Comparison of ENCODE assay signal across 8 cellular contexts in the genomic region with DNA sequence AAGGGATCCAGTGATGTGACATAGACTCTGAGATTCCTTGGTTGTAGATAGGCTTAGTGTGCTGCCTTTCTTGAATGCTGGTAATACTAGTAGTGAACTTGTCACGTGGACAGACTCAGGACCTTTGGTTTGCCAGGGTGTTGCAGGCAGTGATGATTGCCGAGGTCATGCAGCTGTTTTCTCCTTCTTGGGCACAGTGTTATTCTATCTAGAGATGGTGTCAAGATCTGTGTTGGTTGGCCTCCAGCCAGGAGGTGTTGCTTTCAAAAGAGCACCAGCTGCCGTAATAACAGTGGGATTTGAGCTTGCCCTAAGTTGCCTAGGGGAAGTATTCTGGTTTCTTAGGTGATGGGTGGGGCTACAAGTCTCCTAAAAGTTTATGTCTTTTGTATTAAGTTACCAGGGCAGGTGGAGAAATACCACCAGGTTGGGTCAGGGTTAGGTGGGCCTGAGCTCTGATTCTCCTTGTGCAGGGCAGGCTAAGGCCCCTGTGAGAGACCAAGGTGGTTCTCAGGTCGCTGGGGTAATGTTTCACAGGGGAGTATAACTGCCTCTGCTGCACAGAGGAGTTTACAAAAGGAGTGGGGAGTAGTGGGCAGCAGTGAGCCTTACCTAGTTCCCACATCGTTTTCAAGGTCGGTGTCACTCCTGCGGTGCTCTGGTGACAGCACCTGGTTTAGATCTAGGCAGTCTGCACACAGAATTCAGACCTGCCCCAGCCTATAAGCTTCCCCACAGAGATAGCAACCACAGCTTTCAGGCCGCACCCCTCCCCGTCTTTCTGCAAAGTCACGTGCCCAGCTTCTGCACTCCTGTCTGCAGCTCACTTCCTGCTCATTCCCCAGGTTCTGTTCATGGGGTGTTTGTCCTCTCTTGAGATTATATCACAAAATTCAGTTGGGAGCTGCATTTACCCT.
A peak's percentile ranks its signal among the peaks of the same experiment; 100 is the strongest.
DNase-seq lines count a peak whose midpoint lies in the region; ATAC-seq and TF ChIP-seq lines count a peak whose summit lies in the region.

No MANE protein-coding gene starts in this region.

- DNase-seq in Right ventricle myocardium superior (peak; percentile 39), cardiac septum (ENCODE audit: low spot score) (no peak), iPS-NIHi11 (ENCODE audit: low spot score) (peak; percentile 5), progenitor cell of endocrine pancreas (ENCODE audit: low spot score, unreplicated experiment) (no peak)
- peak; percentile 84 for DNase-seq in activated CD8-positive, alpha-beta T cell treated with anti-CD3 and anti-CD28 coated beads, Interleukin-2, amount 10 ng/mL, durations not matched to agents 7 days and 5 days
- DNase-seq in stimulated activated CD8-positive, alpha-beta memory T cell treated with anti-CD3 and anti-CD28 coated beads, Interleukin-4, amount 100 ng/mL, for 1 hour (ENCODE audit: low read depth in 2 of 2, low spot score in 1 of 2), result peak; percentile 31 to 52

- POLR2A ChIA-PET in activated CD8-positive, alpha-beta T cell treated with anti-CD3 and anti-CD28 coated beads, Interleukin-2, amount 10 ng/mL, durations not matched to agents 7 days and 5 days (lab: Charles Lee), result interaction anchor here (1.0 kb wide), 1 partner anchor 435 kb away, joined by 3 read pairs; no protein-coding TSS in a partner anchor

- H3K36me3 Mint-ChIP-seq in activated CD8-positive, alpha-beta T cell treated with anti-CD3 and anti-CD28 coated beads, Interleukin-2, amount 10 ng/mL, durations not matched to agents 7 days and 5 days (ENCODE audit: low read depth), result peaks cover 15% of the 10 kb centered on the region
- peaks cover 4% of the 10 kb centered on the region for H3K36me3 Mint-ChIP-seq in progenitor cell of endocrine pancreas (ENCODE audit: insufficient read depth)

- intact Hi-C loops in Right ventricle myocardium superior (cut with DNase I), result no loop called here
- intact Hi-C loops in cardiac septum (cut with DNase I), result no loop called here

- peak; percentile 52 for ATAC-seq in Right ventricle myocardium superior (ENCODE audit: poor library complexity)
- ATAC-seq in activated CD8-positive, alpha-beta T cell treated with anti-CD3 and anti-CD28 coated beads, Interleukin-2, amount 10 ng/mL, durations not matched to agents 7 days and 5 days, result peak; percentile 96
- ATAC-seq in HG02840 (IDR thresholded peaks at IDR 0.05; ENCODE audit: low FRiP score, unreplicated experiment), result no peak
- no peak for ATAC-seq in HG02588 (IDR thresholded peaks at IDR 0.05; ENCODE audit: unreplicated experiment)

- H3K27ac Mint-ChIP-seq in activated CD8-positive, alpha-beta T cell treated with anti-CD3 and anti-CD28 coated beads, Interleukin-2, amount 10 ng/mL, durations not matched to agents 7 days and 5 days, result peak overlapping the region; percentile 88
- no peak overlapping the region for H3K27ac Mint-ChIP-seq in progenitor cell of endocrine pancreas

- TF ChIP-seq CTCF in progenitor cell of endocrine pancreas (IDR thresholded peaks at IDR 0.05; ENCODE audit: unreplicated experiment), result no peak

- H3K27me3 Mint-ChIP-seq in activated CD8-positive, alpha-beta T cell treated with anti-CD3 and anti-CD28 coated beads, Interleukin-2, amount 10 ng/mL, durations not matched to agents 7 days and 5 days (ENCODE audit: low read depth), result no peaks in the 10 kb centered on the region
- no peaks in the 10 kb centered on the region for H3K27me3 Mint-ChIP-seq in progenitor cell of endocrine pancreas

- CTCF ChIA-PET in activated CD8-positive, alpha-beta T cell treated with anti-CD3 and anti-CD28 coated beads, Interleukin-2, amount 10 ng/mL, durations not matched to agents 7 days and 5 days (lab: Charles Lee), result interaction anchor here (0.9 to 1.4 kb wide), 4 partner anchors 9 to 350 kb away, joined by 3 to 6 read pairs (median 4); no protein-coding TSS in a partner anchor

- peaks cover 13% of the 10 kb centered on the region for H3K9me3 Mint-ChIP-seq in activated CD8-positive, alpha-beta T cell treated with anti-CD3 and anti-CD28 coated beads, Interleukin-2, amount 10 ng/mL, durations not matched to agents 7 days and 5 days (ENCODE audit: insufficient read depth)
- peaks cover 23% of the 10 kb centered on the region for H3K9me3 Mint-ChIP-seq in progenitor cell of endocrine pancreas (ENCODE audit: low read depth)

- peak overlapping the region; percentile 59 for H3K4me3 Mint-ChIP-seq in activated CD8-positive, alpha-beta T cell treated with anti-CD3 and anti-CD28 coated beads, Interleukin-2, amount 10 ng/mL, durations not matched to agents 7 days and 5 days
- no peak overlapping the region for H3K4me3 Mint-ChIP-seq in progenitor cell of endocrine pancreas (ENCODE audit: low read depth)

- peaks cover 27% of the 10 kb centered on the region for H3K4me1 Mint-ChIP-seq in activated CD8-positive, alpha-beta T cell treated with anti-CD3 and anti-CD28 coated beads, Interleukin-2, amount 10 ng/mL, durations not matched to agents 7 days and 5 days (ENCODE audit: low read depth)
- H3K4me1 Mint-ChIP-seq in progenitor cell of endocrine pancreas (ENCODE audit: low read depth), result peaks cover 13% of the 10 kb centered on the region

Comparison
In these comparisons a context has a peak if more than half of its experiments do, and no peak if none do; other contexts are left out.
1. DNase-seq: peak in Right ventricle myocardium superior (single experiment), activated CD8-positive, alpha-beta T cell treated with anti-CD3 and anti-CD28 coated beads, Interleukin-2, amount 10 ng/mL, durations not matched to agents 7 days and 5 days (single experiment), iPS-NIHi11 (single experiment) and stimulated activated CD8-positive, alpha-beta memory T cell treated with anti-CD3 and anti-CD28 coated beads, Interleukin-4, amount 100 ng/mL, for 1 hour (2 of 2); none in cardiac septum (single experiment) and progenitor cell of endocrine pancreas (single experiment).
2. ATAC-seq: peak in Right ventricle myocardium superior (single experiment) and activated CD8-positive, alpha-beta T cell treated with anti-CD3 and anti-CD28 coated beads, Interleukin-2, amount 10 ng/mL, durations not matched to agents 7 days and 5 days (single experiment); none in HG02840 (single experiment) and HG02588 (single experiment).